ENCODE assay signal across 21 cellular contexts in the genomic region with DNA sequence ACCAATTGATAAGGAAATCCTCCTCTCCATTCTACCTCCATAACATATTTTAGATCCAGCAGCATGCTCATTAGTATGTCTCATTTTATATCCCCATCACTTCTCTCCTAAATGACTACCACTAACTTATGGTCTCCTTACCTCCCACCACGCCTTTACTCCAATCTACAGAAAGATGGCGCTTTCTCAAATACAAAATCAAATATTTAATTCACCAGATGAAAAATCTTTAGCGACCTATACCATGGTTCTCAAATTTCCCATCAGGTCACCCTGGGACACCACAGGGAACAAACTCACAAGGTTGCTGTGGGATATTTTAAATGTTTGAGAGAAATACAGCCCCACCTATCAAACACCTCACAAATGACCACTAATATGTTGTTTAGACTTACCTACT. TPM values are rescaled to one million over a fixed set of nuclear protein-coding genes. Genes with fewer than 3 reads are reported as not detected.
DNase-seq lines count a peak whose midpoint lies in the region; ATAC-seq and TF ChIP-seq lines count a peak whose summit lies in the region.
"Had no signal": no experiment of that assay in that cellular context is flagged by ENCODE, and none has a peak within 500 bp of the region (broad histone marks: within the 10 kb centered on the region; RNA-seq: fewer than 3 reads in every experiment).

No MANE protein-coding gene starts in this region.

- H3K4me2 ChIP-seq in SK-N-SH (no peak overlapping the region), OCI-LY7 (ENCODE audit: low read length) (no peak overlapping the region)
- H3K4me2 ChIP-seq: BLaER1, PC-9 had no signal

- ATAC-seq in SK-N-SH treated with all-trans-retinoic acid at 6 μM for 48 hours (no peak), HG03280 (IDR thresholded peaks at IDR 0.05; ENCODE audit: unreplicated experiment) (no peak)
- no peak for ATAC-seq in activated T-cell treated with anti-CD3 and anti-CD28 coated beads, Interleukin-2, amount 50 U/mL, for 72 hours (replicated peaks in 1 of 2)

- peak; percentile 9; the same call in 1 of the 2 replicates for TF ChIP-seq CTCF in SK-N-SH (IDR thresholded peaks at IDR 0.05)
- TF ChIP-seq CTCF in OCI-LY7 (conservative IDR thresholded peaks at IDR 0.05; ENCODE audit: low read length): peak; percentile 65
- TF ChIP-seq CTCF in RWPE1 (conservative IDR thresholded peaks at IDR 0.05; ENCODE audit: low read depth): no peak

- no peak for TF ChIP-seq EP300 in SK-N-SH (IDR thresholded peaks at IDR 0.05; ENCODE audit: borderline replicate concordance in 1 of 2, low read depth in 1 of 2, low read length in 1 of 2)

- H3K27me3 ChIP-seq in SK-N-SH (ENCODE audit: insufficient read depth): no peaks in the 10 kb centered on the region
- H3K27me3 ChIP-seq: SJCRH30 had no signal

- peaks cover 19% of the 10 kb centered on the region for H3K27me3 Mint-ChIP-seq in activated naive CD8-positive, alpha-beta T cell treated with anti-CD3 and anti-CD28 coated beads for 36 hours
- peaks cover 9% of the 10 kb centered on the region for H3K27me3 Mint-ChIP-seq in activated T-cell treated with anti-CD3 and anti-CD28 coated beads, Interleukin-2, amount 50 U/mL, for 72 hours (ENCODE audit: low read depth)

- peak overlapping the region; percentile 94 for H3K27ac Mint-ChIP-seq in activated naive CD8-positive, alpha-beta T cell treated with anti-CD3 and anti-CD28 coated beads for 36 hours
- H3K27ac Mint-ChIP-seq in activated T-cell treated with anti-CD3 and anti-CD28 coated beads, Interleukin-2, amount 50 U/mL, for 72 hours: no peak overlapping the region
- H3K27ac Mint-ChIP-seq: HFFc6; T-helper 2 cell treated with Interferon-gamma antibody and Interleukin-4, amounts not matched to agents 5 μg/mL and 100 μg/mL, for 36 hours had no signal

- H3K36me3 ChIP-seq in SK-N-SH (replicated peaks in 1 of 2; ENCODE audit: control insufficient read depth in 1 of 2, insufficient read depth in 2 of 2, low read length in 1 of 2) (no peaks in the 10 kb centered on the region), OCI-LY7 (ENCODE audit: insufficient read depth, low read length) (no peaks in the 10 kb centered on the region)
- H3K36me3 ChIP-seq: BLaER1, SJCRH30 had no signal

- H3K9me3 Mint-ChIP-seq in activated naive CD8-positive, alpha-beta T cell treated with anti-CD3 and anti-CD28 coated beads for 36 hours: peaks cover 7% of the 10 kb centered on the region
- peaks cover 0 to 1% of the 10 kb centered on the region in 2 donors for H3K9me3 Mint-ChIP-seq in activated T-cell treated with anti-CD3 and anti-CD28 coated beads, Interleukin-2, amount 50 U/mL, for 72 hours
- H3K9me3 Mint-ChIP-seq: HFFc6; IgD-negative memory B cell; T-helper 2 cell treated with Interferon-gamma antibody and Interleukin-4, amounts not matched to agents 5 μg/mL and 100 μg/mL, for 36 hours had no signal

- intact Hi-C loops in OCI-LY7 (cut with micrococcal nuclease; ENCODE audit: unreplicated experiment): loop anchor here (10.0 kb wide), 1 partner anchor 190 kb away; no protein-coding TSS in a partner anchor

- H3K4me3 ChIP-seq in SK-N-SH (ENCODE audit: low read depth in 2 of 2, low read length in 1 of 2) (no peak overlapping the region), OCI-LY7 (ENCODE audit: low read depth, low read length, poor library complexity, severe bottlenecking) (no peak overlapping the region)
- H3K4me3 ChIP-seq: BLaER1, PC-9, SJCRH30 had no signal

- H3K4me1 Mint-ChIP-seq in activated naive CD8-positive, alpha-beta T cell treated with anti-CD3 and anti-CD28 coated beads for 36 hours: peaks cover 35% of the 10 kb centered on the region
- H3K4me1 Mint-ChIP-seq in activated T-cell treated with anti-CD3 and anti-CD28 coated beads, Interleukin-2, amount 50 U/mL, for 72 hours (ENCODE audit: low read depth): peaks cover 41% of the 10 kb centered on the region

- H4K20me1 ChIP-seq in SK-N-SH (ENCODE audit: insufficient read depth) (no peaks in the 10 kb centered on the region), OCI-LY7 (ENCODE audit: insufficient read depth, low read length) (no peaks in the 10 kb centered on the region)
- H4K20me1 ChIP-seq: BLaER1 had no signal

- 0 out of 2 replicates have a peak, but pooled peaks cover 3% of the 10 kb centered on the region for H3K9me3 ChIP-seq in SK-N-SH
- H3K9me3 ChIP-seq in OCI-LY7 (ENCODE audit: low read length): no peaks in the 10 kb centered on the region
- H3K9me3 ChIP-seq: BLaER1, SJCRH30 had no signal

- no peak overlapping the region for H3K9ac ChIP-seq in SK-N-SH
- H3K9ac ChIP-seq: BLaER1 had no signal

- TF ChIP-seq RAD21 in SK-N-SH (IDR thresholded peaks at IDR 0.05; ENCODE audit: low read length): no peak

- no peak for DNase-seq in SK-N-SH
- no peak for DNase-seq in OCI-LY7 (ENCODE audit: low spot score)
- no peak for DNase-seq in activated naive CD8-positive, alpha-beta T cell treated with anti-CD3 and anti-CD28 coated beads for 36 hours
- no peak for DNase-seq in activated T-cell treated with anti-CD3 and anti-CD28 coated beads, Interleukin-2, amount 50 U/mL, for 72 hours
- DNase-seq in RWPE1 (ENCODE audit: low spot score): no peak
- DNase-seq in AG08396 (ENCODE audit: low spot score): no peak
- DNase-seq: HFFc6, NCI-H1092 treated with DMSO at 0.1 percent for 48 hours, NCI-H146, NCI-H2081, NCI-H446 treated with DMSO at 0.1 percent for 48 hours, PC-9, SJCRH30 had no signal

- CTCF ChIA-PET in SK-N-SH (lab: Yijun Ruan, JAX) (no interaction called here), OCI-LY7 (lab: Charles Lee; ENCODE audit: unreplicated experiment) (no interaction called here), RWPE1 (lab: Yijun Ruan, JAX) (interaction anchor here (0.7 kb wide), 1 partner anchor 43 kb away, joined by 3 read pairs; no protein-coding TSS in a partner anchor)

- H3K27ac ChIP-seq in SK-N-SH (ENCODE audit: low read depth in 2 of 2, low read length in 1 of 2) (no peak overlapping the region), OCI-LY7 (ENCODE audit: low read depth, low read length, poor library complexity, severe bottlenecking) (no peak overlapping the region), RWPE1 (no peak overlapping the region)
- H3K27ac ChIP-seq: 22Rv1, BLaER1, PC-9, SJCRH30 had no signal

- no peaks in the 10 kb centered on the region; a peak in 1 of 4 replicates for H3K4me1 ChIP-seq in SK-N-SH (ENCODE audit: control insufficient read depth in 1 of 2, insufficient read depth in 2 of 2, low read depth in 1 of 2, low read length in 1 of 2)
- H3K4me1 ChIP-seq in OCI-LY7 (ENCODE audit: insufficient read depth, low read length, poor library complexity, severe bottlenecking): no peaks in the 10 kb centered on the region
- H3K4me1 ChIP-seq: BLaER1 had no signal

- peaks cover 14% of the 10 kb centered on the region for H3K36me3 Mint-ChIP-seq in activated naive CD8-positive, alpha-beta T cell treated with anti-CD3 and anti-CD28 coated beads for 36 hours
- H3K36me3 Mint-ChIP-seq in activated T-cell treated with anti-CD3 and anti-CD28 coated beads, Interleukin-2, amount 50 U/mL, for 72 hours (ENCODE audit: insufficient read depth in 2 of 2): peaks cover 0 to 4% of the 10 kb centered on the region in 2 donors
- H3K36me3 Mint-ChIP-seq: IgD-negative memory B cell had no signal

- H3K9me2 ChIP-seq in SK-N-SH (no peaks in the 10 kb centered on the region), OCI-LY7 (ENCODE audit: insufficient read depth, low read length) (no peaks in the 10 kb centered on the region)

- H2AFZ ChIP-seq in SK-N-SH (ENCODE audit: low read depth) (no peak overlapping the region), OCI-LY7 (ENCODE audit: low read length) (no peak overlapping the region)
- H2AFZ ChIP-seq: PC-9 had no signal

- no TSS peak for BruUV-seq in OCI-LY7 (replicated peaks; lab: Mats Ljungman, UMichigan)

- POLR2A ChIA-PET in SK-N-SH (lab: Yijun Ruan, JAX): no interaction called here
- POLR2A ChIA-PET in OCI-LY7 (lab: Charles Lee): no interaction called here
- POLR2A ChIA-PET in RWPE1 (lab: Yijun Ruan, JAX; ENCODE audit: low non-redundant PET): no interaction called here

- 86% methylated on average over 3 of the region's 3 CpGs for WGBS in SK-N-SH (ENCODE audit: low lambda C conversion rate)

- H3K79me2 ChIP-seq in SK-N-SH (ENCODE audit: insufficient read depth) (no peaks in the 10 kb centered on the region), OCI-LY7 (ENCODE audit: insufficient read depth, low read depth, low read length) (no peaks in the 10 kb centered on the region)

- H3K4me3 Mint-ChIP-seq in activated naive CD8-positive, alpha-beta T cell treated with anti-CD3 and anti-CD28 coated beads for 36 hours: no peak overlapping the region
- H3K4me3 Mint-ChIP-seq in activated T-cell treated with anti-CD3 and anti-CD28 coated beads, Interleukin-2, amount 50 U/mL, for 72 hours: no peak overlapping the region
- H3K4me3 Mint-ChIP-seq: CD4-positive, alpha-beta memory T cell; HFFc6; IgD-negative memory B cell; T-helper 2 cell treated with Interferon-gamma antibody and Interleukin-4, amounts not matched to agents 5 μg/mL and 100 μg/mL, for 36 hours had no signal

- peaks cover 12% of the 10 kb centered on the region for H3F3A ChIP-seq in SK-N-SH (replicated peaks; ENCODE audit: insufficient read depth)

TF ChIP-seq in SK-N-SH, 30 proteins besides CTCF, POLR2A, EP300 and RAD21 (continues in another document):
- no peak for TF ChIP-seq MEF2A (IDR thresholded peaks at IDR 0.05; ENCODE audit: borderline replicate concordance, low read depth)

TF ChIP-seq in SK-N-SH treated with all-trans-retinoic acid at 6 μM for 48 hours, 23 proteins besides CTCF, POLR2A, EP300 and RAD21 (continues in another document):
- TF ChIP-seq TCF4 (CRISPR knock-in tag; IDR thresholded peaks at IDR 0.05; ENCODE audit: borderline replicate concordance): no peak
- TF ChIP-seq BACH2 (CRISPR knock-in tag; IDR thresholded peaks at IDR 0.05; ENCODE audit: borderline replicate concordance): no peak
- no peak for TF ChIP-seq OSR1 (CRISPR knock-in tag; IDR thresholded peaks at IDR 0.05)
- no peak for TF ChIP-seq ZNF565 (CRISPR knock-in tag; conservative IDR thresholded peaks at IDR 0.05; ENCODE audit: low read depth)
- no peak for TF ChIP-seq ZFP3 (CRISPR knock-in tag; IDR thresholded peaks at IDR 0.05)

RNA-seq across cellular contexts. Expression of a gene that starts 27.0 kb away (rescaled TPM):
- polyA plus RNA-seq in SK-N-SH (2012; rRNA removed): not detected in 2 replicates
- not detected in 2 replicates for polyA plus RNA-seq in SK-N-SH (2012; cell fraction: cytosol; rRNA removed)
- polyA plus RNA-seq in SK-N-SH (2012; cell fraction: nucleus; rRNA removed): not detected in 2 replicates
- not detected in 2 replicates for total RNA-seq in OCI-LY7 (2014; rRNA removed; shearing (Covaris generic))
- not detected in 2 replicates for total RNA-seq in OCI-LY7 (2022)
- not detected for total RNA-seq in activated naive CD8-positive, alpha-beta T cell treated with anti-CD3 and anti-CD28 coated beads for 36 hours
- not detected for total RNA-seq in activated T-cell treated with anti-CD3 and anti-CD28 coated beads, Interleukin-2, amount 50 U/mL, for 72 hours
- total RNA-seq: CD4-positive, alpha-beta memory T cell; HFFc6; LHCN-M2; PC-9; SJCRH30 had no signal
- polyA plus RNA-seq: CD4-positive, alpha-beta memory T cell; IgD-negative memory B cell had no signal
